28 cellular contexts compared by ENCODE assay signal in genomic region chr5:136051486-136052220, GRCh38. TPM values are rescaled to one million over a fixed set of nuclear protein-coding genes. Genes with fewer than 3 reads are reported as not detected.
A peak's percentile ranks its signal among the peaks of the same experiment; 100 is the strongest.
DNase-seq lines count a peak whose midpoint lies in the region; ATAC-seq and TF ChIP-seq lines count a peak whose summit lies in the region.
"Had no signal": no experiment of that assay in that cellular context is flagged by ENCODE, and none has a peak within 500 bp of the region (broad histone marks: within the 10 kb centered on the region; RNA-seq: fewer than 3 reads in every experiment).

No MANE protein-coding gene starts in this region.

- H2BK20ac ChIP-seq in IMR-90 (ENCODE audit: low read depth, low read length), result peak overlapping the region; percentile 16; the same call in 1 of the 2 replicates

- H3K9me1 ChIP-seq in IMR-90 (ENCODE audit: insufficient read depth, low read length), result peaks cover 42% of the 10 kb centered on the region

- peak overlapping the region; percentile 73 for H4K5ac ChIP-seq in IMR-90 (ENCODE audit: low read depth, low read length)

- H4K20me1 ChIP-seq in IMR-90 (ENCODE audit: insufficient read depth, low read length), result 0 out of 2 replicates have a peak, but pooled peaks cover 8% of the 10 kb centered on the region
- H4K20me1 ChIP-seq: BLaER1 treated with 17β-estradiol and CSF1 and Interleukin-3, amounts not matched to agents 10 nM and 100 nM had no signal

- H3K4me1 Mint-ChIP-seq in CD14-positive monocyte (peaks cover 53% of the 10 kb centered on the region), chondrocyte (ENCODE audit: low read depth) (peaks cover 49% of the 10 kb centered on the region)
- no peaks in the 10 kb centered on the region for H3K4me1 Mint-ChIP-seq in CD4-positive, alpha-beta T cell (ENCODE audit: low read depth)
- H3K4me1 Mint-ChIP-seq: activated CD4-positive, alpha-beta T cell treated with anti-CD3 and anti-CD28 coated beads for 36 hours; memory B cell had no signal

- no peak overlapping the region for H3K4me2 ChIP-seq in IMR-90 (ENCODE audit: low read depth, low read length)
- H3K4me2 ChIP-seq: KMS-11 had no signal

- peak overlapping the region; percentile 72 for H3K27ac ChIP-seq in IMR-90 (ENCODE audit: insufficient read depth, low read length)
- no peak overlapping the region for H3K27ac ChIP-seq in CD4-positive, alpha-beta T cell (ENCODE audit: low read depth, low read length)
- H3K27ac ChIP-seq: BLaER1 treated with 17β-estradiol and CSF1 and Interleukin-3, amounts not matched to agents 10 nM and 100 nM; cardiac muscle cell; KMS-11; VCaP had no signal

- H3K4me1 ChIP-seq in IMR-90 (ENCODE audit: control insufficient read depth, insufficient read depth, low read length), result peaks cover 39% of the 10 kb centered on the region

- no peak overlapping the region for H3K9ac ChIP-seq in IMR-90 (ENCODE audit: low read depth, low read length)
- H3K9ac ChIP-seq: BLaER1 treated with 17β-estradiol and CSF1 and Interleukin-3, amounts not matched to agents 10 nM and 100 nM; KMS-11 had no signal

- H3K27me3 ChIP-seq in IMR-90 (ENCODE audit: control insufficient read depth, insufficient read depth, low read length), result no peaks in the 10 kb centered on the region
- no peaks in the 10 kb centered on the region for H3K27me3 ChIP-seq in CD4-positive, alpha-beta T cell (ENCODE audit: control insufficient read depth, insufficient read depth, low read length)
- H3K27me3 ChIP-seq: BLaER1 treated with 17β-estradiol and CSF1 and Interleukin-3, amounts not matched to agents 10 nM and 100 nM; cardiac muscle cell; transverse colon had no signal

- H2AK5ac ChIP-seq in IMR-90 (ENCODE audit: low read depth, low read length), result peak overlapping the region; percentile 74

- H3K4me3 Mint-ChIP-seq in CD14-positive monocyte, result peak overlapping the region; percentile 27 to 33
- H3K4me3 Mint-ChIP-seq in chondrocyte (ENCODE audit: unreplicated experiment), result no peak overlapping the region
- H3K4me3 Mint-ChIP-seq in CD4-positive, alpha-beta T cell, result no peak overlapping the region
- H3K4me3 Mint-ChIP-seq: activated CD4-positive, alpha-beta T cell treated with anti-CD3 and anti-CD28 coated beads for 36 hours; activated CD8-positive, alpha-beta T cell treated with anti-CD3 and anti-CD28 coated beads, Interleukin-2, amount 10 ng/mL, durations not matched to agents 7 days and 5 days; activated naive CD8-positive, alpha-beta T cell; memory B cell had no signal

- peak overlapping the region; percentile 37; the same call in 1 of the 2 replicates for H3K18ac ChIP-seq in IMR-90 (ENCODE audit: low read depth, low read length)

- WGBS in IMR-90 (ENCODE audit: extremely low coverage in 2 of 2, insufficient read length in 1 of 2), 2 experiments, result 92% methylated on average over 4 of the region's 12 CpGs; no CpG with 5 or more reads in 1 of the 2 experiments

- peaks cover 0 to 3% (median 0%) of the 10 kb centered on the region in 7 donors for H3K9me3 Mint-ChIP-seq in CD14-positive monocyte
- no peaks in the 10 kb centered on the region for H3K9me3 Mint-ChIP-seq in chondrocyte (ENCODE audit: low read depth)
- H3K9me3 Mint-ChIP-seq in CD4-positive, alpha-beta T cell, result no peaks in the 10 kb centered on the region
- H3K9me3 Mint-ChIP-seq: activated T-helper 2 cell treated with anti-CD3 and anti-CD28 coated beads, Interferon-gamma antibody, Interleukin-2, Interleukin-4, amounts not matched to agents 10 μg/mL and 5 μg/mL and 100 μg/mL, durations not matched to agents 14 hours and 24 hours and 36 hours; memory B cell had no signal

- POLR2A ChIA-PET in IMR-90 (lab: Charles Lee; ENCODE audit: unreplicated experiment), result no interaction called here
- POLR2A ChIA-PET in CD4-positive, alpha-beta T cell (lab: Charles Lee), result no interaction called here

- H2AK9ac ChIP-seq in IMR-90 (replicated peaks; ENCODE audit: low read depth, low read length, poor library complexity), result peak overlapping the region; percentile 6

- no TSS peak for BruUV-seq in IMR-90 (replicated peaks; lab: Mats Ljungman, UMichigan)

- H4K91ac ChIP-seq in IMR-90 (ENCODE audit: insufficient read depth, low read depth, low read length), result peak overlapping the region; percentile 59

- H3K4ac ChIP-seq in IMR-90 (ENCODE audit: low read depth, low read length), result peak overlapping the region; percentile 46; the same call in 1 of the 2 replicates

- H3K27me3 Mint-ChIP-seq in CD14-positive monocyte (ENCODE audit: low read depth in 3 of 3), result peaks cover 0 to 5% (median 4%) of the 10 kb centered on the region in 3 donors
- H3K27me3 Mint-ChIP-seq in chondrocyte (ENCODE audit: low read depth), result no peaks in the 10 kb centered on the region
- no peaks in the 10 kb centered on the region for H3K27me3 Mint-ChIP-seq in CD4-positive, alpha-beta T cell
- H3K27me3 Mint-ChIP-seq: activated naive CD8-positive, alpha-beta T cell had no signal

- H3K27ac Mint-ChIP-seq in CD14-positive monocyte, result peak overlapping the region in 6 of 7 donors; percentile 67 to 86 (median 74)
- H3K27ac Mint-ChIP-seq in chondrocyte (ENCODE audit: unreplicated experiment), result peak overlapping the region; percentile 51
- no peak overlapping the region for H3K27ac Mint-ChIP-seq in CD4-positive, alpha-beta T cell
- H3K27ac Mint-ChIP-seq: activated CD4-positive, alpha-beta T cell treated with anti-CD3 and anti-CD28 coated beads for 36 hours; activated CD8-positive, alpha-beta T cell treated with anti-CD3 and anti-CD28 coated beads, Interleukin-2, amount 10 ng/mL, durations not matched to agents 7 days and 5 days; activated naive CD8-positive, alpha-beta T cell; activated T-helper 2 cell treated with anti-CD3 and anti-CD28 coated beads, Interferon-gamma antibody, Interleukin-2, Interleukin-4, amounts not matched to agents 10 μg/mL and 5 μg/mL and 100 μg/mL, durations not matched to agents 14 hours and 24 hours and 36 hours; memory B cell had no signal

- H2BK15ac ChIP-seq in IMR-90 (ENCODE audit: low read depth, low read length), result peak overlapping the region; percentile 24; the same call in 1 of the 3 replicates

- no peak for DNase-seq in CD14-positive monocyte (ENCODE audit: low spot score)
- DNase-seq in IMR-90, result no peak
- peak; percentile 62 for DNase-seq in chondrocyte (ENCODE audit: low spot score)
- peak; percentile 55 for DNase-seq in sciatic nerve (ENCODE audit: low spot score)
- DNase-seq in NCI-H1105 treated with DMSO at 0.1 percent for 48 hours (lab: John Stamatoyannopoulos, UW), result no peak
- no peak for DNase-seq in CD4-positive, alpha-beta T cell
- no peak for DNase-seq in A172 (ENCODE audit: low spot score)
- DNase-seq: activated CD4-positive, alpha-beta T cell treated with anti-CD3 and anti-CD28 coated beads for 36 hours; activated CD8-positive, alpha-beta T cell treated with anti-CD3 and anti-CD28 coated beads, Interleukin-2, amount 10 ng/mL, durations not matched to agents 7 days and 5 days; DND-41; erythroblast; NCI-H1436; NCI-H226; NCI-H526 treated with DMSO at 0.1 percent for 48 hours; posterior cingulate gyrus; right cardiac atrium; SHP77 treated with DMSO at 0.1 percent for 48 hours; stimulated activated CD4-positive, alpha-beta T cell treated with anti-CD3 and anti-CD28 coated beads, Interleukin-4, amount 100 ng/mL, for 4 hours; transverse colon had no signal

- H3K14ac ChIP-seq in IMR-90 (replicated peaks; ENCODE audit: low read depth, low read length), result no peak overlapping the region

- peaks cover 87% of the 10 kb centered on the region for H3K36me3 ChIP-seq in IMR-90 (ENCODE audit: control insufficient read depth, insufficient read depth, low read length)
- H3K36me3 ChIP-seq: BLaER1 treated with 17β-estradiol and CSF1 and Interleukin-3, amounts not matched to agents 10 nM and 100 nM; cardiac muscle cell; transverse colon had no signal

- H2BK120ac ChIP-seq in IMR-90 (ENCODE audit: low read depth, low read length), result peak overlapping the region; percentile 42

- H3K9me3 ChIP-seq in IMR-90 (ENCODE audit: control insufficient read depth, insufficient read depth, low read length), result no peaks in the 10 kb centered on the region
- no peaks in the 10 kb centered on the region for H3K9me3 ChIP-seq in CD4-positive, alpha-beta T cell (ENCODE audit: control insufficient read depth, low read length)
- H3K9me3 ChIP-seq: BLaER1 treated with 17β-estradiol and CSF1 and Interleukin-3, amounts not matched to agents 10 nM and 100 nM; transverse colon had no signal

- CTCF ChIA-PET in IMR-90 (lab: Yijun Ruan, JAX), result interaction anchor here (1.0 kb wide), 1 partner anchor 12 kb away, joined by 3 read pairs; no protein-coding TSS in a partner anchor
- CTCF ChIA-PET in CD4-positive, alpha-beta T cell (lab: Charles Lee), result no interaction called here

- H3K79me1 ChIP-seq in IMR-90 (ENCODE audit: low read depth in 1 of 2, low read length in 2 of 2), result peaks cover 13 to 51% of the 10 kb centered on the region in 2 experiments; a peak in 3 of 4 replicates

- peak overlapping the region in 1 of 2 experiments; percentile 45; a peak in 1 of 4 replicates for H4K8ac ChIP-seq in IMR-90 (ENCODE audit: low read depth in 2 of 2, low read length in 2 of 2)

- TF ChIP-seq CTCF in CD14-positive monocyte (IDR thresholded peaks at IDR 0.05), result no peak
- TF ChIP-seq CTCF in IMR-90 (conservative IDR thresholded peaks at IDR 0.05; ENCODE audit: low read depth, low read length), result no peak
- no peak for TF ChIP-seq CTCF in chondrocyte (IDR thresholded peaks at IDR 0.05)
- no peak for TF ChIP-seq CTCF in CD4-positive, alpha-beta T cell (IDR thresholded peaks at IDR 0.05)

- H3K23ac ChIP-seq in IMR-90 (ENCODE audit: low read depth, low read length), result peak overlapping the region; percentile 14; the same call in 1 of the 2 replicates

- intact Hi-C loops in CD14-positive monocyte (cut with micrococcal nuclease), result no loop called here
- intact Hi-C loops in IMR-90 (cut with micrococcal nuclease), result no loop called here
- intact Hi-C loops in sciatic nerve (cut with DNase I), result no loop called here
- intact Hi-C loops in CD4-positive, alpha-beta T cell (cut with DNase I, micrococcal nuclease), result no loop called here

- dilution Hi-C loops in IMR-90 (cut with HindIII; ENCODE audit: low sequenced_read_pairs, unreplicated experiment), result no loop called here

- TF ChIP-seq RAD21 in IMR-90 (IDR thresholded peaks at IDR 0.05; ENCODE audit: low read length), result no peak

- in situ Hi-C loops in IMR-90 (cut with MboI; ENCODE audit: low sequenced_read_pairs), result no loop called here

- no peak overlapping the region for H3K4me3 ChIP-seq in IMR-90 (ENCODE audit: insufficient read depth, low read depth, low read length)
- H3K4me3 ChIP-seq: BLaER1 treated with 17β-estradiol and CSF1 and Interleukin-3, amounts not matched to agents 10 nM and 100 nM; cardiac muscle cell; transverse colon had no signal

- peak overlapping the region; percentile 74 for H2BK5ac ChIP-seq in IMR-90 (ENCODE audit: low read depth, low read length, poor library complexity, severe bottlenecking)

- H3K56ac ChIP-seq in IMR-90 (ENCODE audit: extremely low read depth, insufficient read depth, low read length), result no peak overlapping the region

- peaks cover 99 to 100% of the 10 kb centered on the region in 2 donors for H3K36me3 Mint-ChIP-seq in CD14-positive monocyte
- peaks cover 29% of the 10 kb centered on the region for H3K36me3 Mint-ChIP-seq in chondrocyte (ENCODE audit: low read depth)
- H3K36me3 Mint-ChIP-seq in CD4-positive, alpha-beta T cell (ENCODE audit: low read depth), result no peaks in the 10 kb centered on the region
- H3K36me3 Mint-ChIP-seq: activated naive CD8-positive, alpha-beta T cell had no signal

- no peak for ATAC-seq in IMR-90 (ENCODE audit: low read depth)
- no peak for ATAC-seq in sciatic nerve
- ATAC-seq in CD4-positive, alpha-beta T cell (ENCODE audit: poor library complexity), result no peak
- no peak for ATAC-seq in HG02623 (IDR thresholded peaks at IDR 0.05; ENCODE audit: unreplicated experiment)
- ATAC-seq: activated CD4-positive, alpha-beta T cell treated with anti-CD3 and anti-CD28 coated beads for 36 hours; activated CD8-positive, alpha-beta T cell treated with anti-CD3 and anti-CD28 coated beads, Interleukin-2, amount 10 ng/mL, durations not matched to agents 7 days and 5 days; left lobe of liver; right cardiac atrium had no signal

- 0 out of 2 replicates have a peak, but pooled peaks have one; percentile 11 for TF ChIP-seq POLR2A in IMR-90 (IDR thresholded peaks at IDR 0.05; ENCODE audit: low read depth, low read length)

- H2AFZ ChIP-seq in IMR-90 (replicated peaks; ENCODE audit: low read length, poor library complexity), result peak overlapping the region; percentile 34

RNA-seq across cellular contexts. Expression of gene TGFBI, which starts 22.9 kb away (rescaled TPM):
- polyA plus RNA-seq in CD14-positive monocyte, result 100 to 1,000 TPM; 480 to 653 TPM
- 483 and 618 TPM in 2 replicates for total RNA-seq in IMR-90 (2012; rRNA removed)
- 1,362 and 1,551 TPM in 2 replicates for polyA plus RNA-seq in IMR-90 (2012; rRNA removed)
- polyA plus RNA-seq in IMR-90 (2012; cell fraction: cytosol; rRNA removed), result 790 and 1,298 TPM in 2 replicates
- polyA plus RNA-seq in IMR-90 (2012; cell fraction: nucleus; rRNA removed; ENCODE audit: low replicate concordance), result 1,060 and 1,205 TPM in 2 replicates
- 491 to 631 TPM (median 620 TPM) in 3 replicates for total RNA-seq in chondrocyte
- total RNA-seq in sciatic nerve, result 232 TPM
- total RNA-seq in CD4-positive, alpha-beta T cell, result 1 to 10 TPM; 4.8 to 5.9 TPM
- 10.5 and 11.6 TPM in 2 replicates for total RNA-seq in A172 (2014; rRNA removed; shearing (Covaris generic))
- total RNA-seq: activated CD4-positive, alpha-beta T cell treated with anti-CD3 and anti-CD28 coated beads for 36 hours; activated CD8-positive, alpha-beta T cell treated with anti-CD3 and anti-CD28 coated beads, Interleukin-2, amount 10 ng/mL, durations not matched to agents 7 days and 5 days; activated T-helper 2 cell treated with anti-CD3 and anti-CD28 coated beads, Interferon-gamma antibody, Interleukin-2, Interleukin-4, amounts not matched to agents 10 μg/mL and 5 μg/mL and 100 μg/mL, durations not matched to agents 14 hours and 24 hours and 36 hours had no signal

Comparison
In these comparisons a context has a peak if more than half of its experiments do, and no peak if none do; other contexts are left out.
1. DNase-seq: peak in chondrocyte (single experiment) and sciatic nerve (single experiment); none in CD14-positive monocyte (single experiment), IMR-90 (single experiment), NCI-H1105 treated with DMSO at 0.1 percent for 48 hours (single experiment), CD4-positive, alpha-beta T cell (0 of 10) and A172 (single experiment).
2. H3K4me3 Mint-ChIP-seq: peak in CD14-positive monocyte (2 of 2); none in chondrocyte (single experiment) and CD4-positive, alpha-beta T cell (single experiment).
3. RNA of gene TGFBI, which starts 22.9 kb away (total RNA-seq): 491 to 631 TPM in chondrocyte, 483 to 618 TPM in IMR-90 and 232 TPM in sciatic nerve (single experiment); 10.5 to 11.6 TPM in A172 and 4.8 to 5.9 TPM in CD4-positive, alpha-beta T cell; every median in the first group is over 10 times any median in the second.